ENCODE assay signal across 26 cellular contexts in the genomic region with DNA sequence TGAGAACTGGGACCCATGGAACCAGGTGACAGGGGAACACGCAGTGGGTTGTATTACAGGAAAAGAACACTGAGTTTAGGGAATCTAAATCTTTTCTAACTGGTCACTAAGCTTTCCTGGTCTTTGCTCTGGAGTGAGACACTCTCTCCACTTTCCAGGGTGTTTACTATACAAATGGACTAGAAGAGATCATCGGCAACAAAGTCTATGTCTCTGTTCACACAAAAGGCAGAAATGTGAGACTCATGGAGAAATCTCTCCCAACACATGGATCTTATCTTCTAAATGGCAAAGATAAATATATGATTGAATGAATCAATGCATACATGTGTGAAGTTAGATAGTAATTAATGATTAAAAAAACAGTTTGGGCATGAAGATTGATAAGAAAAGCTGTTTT.
"Had no signal": no experiment of that assay in that cellular context is flagged by ENCODE, and none has a peak within 500 bp of the region (broad histone marks: within the 10 kb centered on the region; RNA-seq: fewer than 3 reads in every experiment).

No MANE protein-coding gene starts in this region.

- H3K4me3 ChIP-seq: pancreas, prostate gland, skin epidermis, stomach, thoracic aorta, thyroid gland, tibial nerve, upper lobe of left lung, vagina had no signal

- H3K9me3 Mint-ChIP-seq: naive thymus-derived CD8-positive, alpha-beta T cell; natural killer cell treated with Interleukin-12 subunit alpha and Interleukin-12 subunit beta and Interleukin-15 and Interleukin-18, amount 100 ng/mL, for 72 hours; nephron progenitor cell; neural crest cell; stimulated activated effector memory CD8-positive, alpha-beta T cell treated with anti-CD3 and anti-CD28 coated beads, Interleukin-12 subunit alpha, Interleukin-12 subunit beta, amount 100 ng/mL, for 72 hours; stimulated activated naive B cell treated with anti-CD40 and anti-IgM and Interleukin-4, amounts not matched to agents 10 μg/mL and 1 μg/mL and 100 μg/mL, for 72 hours; stimulated activated naive CD8-positive, alpha-beta T cell treated with anti-CD3 and anti-CD28 coated beads, Interleukin-15, Interleukin-2, amounts not matched to agents 100 ng/mL and 50 ng/mL, for 24 hours had no signal

- H3K36me3 ChIP-seq: neutrophil, pancreas, prostate gland, stomach, thoracic aorta, thyroid gland, tibial nerve, upper lobe of left lung, vagina had no signal

- H3K27ac ChIP-seq: neutrophil, pancreas, prostate gland, skin epidermis, stomach, thoracic aorta, thyroid gland, tibial nerve, upper lobe of left lung, vagina had no signal

- H3K4me3 Mint-ChIP-seq: naive thymus-derived CD8-positive, alpha-beta T cell; natural killer cell treated with Interleukin-12 subunit alpha and Interleukin-12 subunit beta and Interleukin-15 and Interleukin-18, amount 100 ng/mL, for 72 hours; nephron progenitor cell; neural crest cell; stimulated activated effector memory CD8-positive, alpha-beta T cell treated with anti-CD3 and anti-CD28 coated beads, Interleukin-12 subunit alpha, Interleukin-12 subunit beta, amount 100 ng/mL, for 72 hours; stimulated activated naive B cell treated with anti-CD40 and anti-IgM and Interleukin-4, amounts not matched to agents 10 μg/mL and 1 μg/mL and 100 μg/mL, for 72 hours; stimulated activated naive CD8-positive, alpha-beta T cell treated with anti-CD3 and anti-CD28 coated beads, Interleukin-15, Interleukin-2, amounts not matched to agents 100 ng/mL and 50 ng/mL, for 24 hours had no signal

- H3K4me1 ChIP-seq: prostate gland, tibial nerve had no signal

- H3K27me3 ChIP-seq: neutrophil, pancreas, stomach, thyroid gland, tibial nerve, upper lobe of left lung, vagina had no signal

- H3K36me3 Mint-ChIP-seq: naive thymus-derived CD8-positive, alpha-beta T cell; natural killer cell treated with Interleukin-12 subunit alpha and Interleukin-12 subunit beta and Interleukin-15 and Interleukin-18, amount 100 ng/mL, for 72 hours; stimulated activated effector memory CD8-positive, alpha-beta T cell treated with anti-CD3 and anti-CD28 coated beads, Interleukin-12 subunit alpha, Interleukin-12 subunit beta, amount 100 ng/mL, for 72 hours; stimulated activated naive B cell treated with anti-CD40 and anti-IgM and Interleukin-4, amounts not matched to agents 10 μg/mL and 1 μg/mL and 100 μg/mL, for 72 hours had no signal

- H3K27me3 Mint-ChIP-seq: naive thymus-derived CD8-positive, alpha-beta T cell; natural killer cell treated with Interleukin-12 subunit alpha and Interleukin-12 subunit beta and Interleukin-15 and Interleukin-18, amount 100 ng/mL, for 72 hours had no signal

- DNase-seq: naive thymus-derived CD8-positive, alpha-beta T cell; nephron progenitor cell; nucleus accumbens; pancreas; right cardiac atrium; stimulated activated CD4-positive, alpha-beta T cell treated with anti-CD3 and anti-CD28 coated beads, Interleukin-15, amount 100 ng/mL, for 24 hours; stimulated activated CD4-positive, alpha-beta T cell treated with anti-CD3 and anti-CD28 coated beads, Interleukin-2, amount 100 ng/mL, for 24 hours; stimulated activated CD4-positive, alpha-beta T cell treated with anti-CD3 and anti-CD28 coated beads, Interleukin-2, amount 100 ng/mL, for 48 hours; stimulated activated CD4-positive, alpha-beta T cell treated with anti-CD3 and anti-CD28 coated beads, Interleukin-4, amount 100 ng/mL, for 24 hours; stimulated activated naive B cell treated with anti-CD40 and anti-IgM and Interleukin-4, amounts not matched to agents 10 μg/mL and 1 μg/mL and 100 μg/mL, for 72 hours; stimulated activated naive CD4-positive, alpha-beta T cell treated with Interleukin-2 at 50 U/mL for 16 hours; stomach; thyroid gland; trophoblast cell; upper lobe of left lung had no signal

- H3K4me1 Mint-ChIP-seq: stimulated activated naive B cell treated with anti-CD40 and anti-IgM and Interleukin-4, amounts not matched to agents 10 μg/mL and 1 μg/mL and 100 μg/mL, for 72 hours had no signal

- H3K9me3 ChIP-seq: neutrophil, pancreas, prostate gland, stomach, thoracic aorta, thyroid gland, tibial nerve, upper lobe of left lung, vagina had no signal

- H3K27ac Mint-ChIP-seq: naive thymus-derived CD8-positive, alpha-beta T cell; natural killer cell treated with Interleukin-12 subunit alpha and Interleukin-12 subunit beta and Interleukin-15 and Interleukin-18, amount 100 ng/mL, for 72 hours; nephron progenitor cell; stimulated activated effector memory CD8-positive, alpha-beta T cell treated with anti-CD3 and anti-CD28 coated beads, Interleukin-12 subunit alpha, Interleukin-12 subunit beta, amount 100 ng/mL, for 72 hours; stimulated activated naive B cell treated with anti-CD40 and anti-IgM and Interleukin-4, amounts not matched to agents 10 μg/mL and 1 μg/mL and 100 μg/mL, for 72 hours; stimulated activated naive CD8-positive, alpha-beta T cell treated with anti-CD3 and anti-CD28 coated beads, Interleukin-15, Interleukin-2, amounts not matched to agents 100 ng/mL and 50 ng/mL, for 24 hours had no signal

- FAIRE-seq: pancreas, urothelium cell line had no signal
